Comparison of ENCODE assay signal across 11 cellular contexts in the genomic region with DNA sequence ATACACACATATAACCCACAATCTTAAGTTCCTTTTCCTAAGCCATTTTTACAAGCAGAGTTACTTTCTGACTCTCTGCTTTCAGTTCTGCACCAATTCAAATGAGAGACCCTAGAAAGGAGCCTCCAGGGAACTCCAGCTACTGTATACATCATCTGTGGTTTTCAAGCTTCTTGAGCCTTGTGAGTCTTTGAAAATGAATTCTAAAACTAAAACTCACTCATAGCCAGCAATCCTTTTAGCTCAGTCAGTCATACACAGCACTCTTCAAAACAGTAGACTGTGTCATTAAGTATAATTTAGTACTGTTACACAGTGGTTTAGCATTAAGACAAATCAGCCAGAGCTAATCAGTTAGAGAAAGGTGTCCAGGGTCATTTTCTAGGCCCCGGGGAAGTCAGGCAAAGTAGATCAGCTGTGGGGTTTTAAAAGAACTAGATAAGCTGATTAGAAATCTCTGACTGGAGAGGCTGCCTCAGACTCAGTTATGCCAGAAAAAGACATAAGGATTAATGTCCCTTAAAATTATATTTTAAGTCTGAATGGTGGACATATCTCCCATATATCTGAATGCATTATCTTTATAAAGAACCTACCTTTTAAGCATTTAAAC.
A peak's percentile ranks its signal among the peaks of the same experiment; 100 is the strongest.
DNase-seq lines count a peak whose midpoint lies in the region; ATAC-seq and TF ChIP-seq lines count a peak whose summit lies in the region.
"Had no signal": no experiment of that assay in that cellular context is flagged by ENCODE, and none has a peak within 500 bp of the region (broad histone marks: within the 10 kb centered on the region; RNA-seq: fewer than 3 reads in every experiment).

No MANE protein-coding gene starts in this region.

- CTCF ChIA-PET in activated CD4-positive, alpha-beta memory T cell treated with anti-CD3 and anti-CD28 coated beads, Interleukin-2, amount 10 ng/mL, durations not matched to agents 7 days and 5 days (lab: Charles Lee): no interaction called here

- POLR2A ChIA-PET in activated CD4-positive, alpha-beta memory T cell treated with anti-CD3 and anti-CD28 coated beads, Interleukin-2, amount 10 ng/mL, durations not matched to agents 7 days and 5 days (lab: Charles Lee): no interaction called here

- peak; percentile 64 for ATAC-seq in GM19438 (IDR thresholded peaks at IDR 0.05; ENCODE audit: low read depth, unreplicated experiment)

- H3K4me3 Mint-ChIP-seq in chondrocyte (ENCODE audit: unreplicated experiment): no peak overlapping the region
- H3K4me3 Mint-ChIP-seq in activated CD4-positive, alpha-beta memory T cell treated with anti-CD3 and anti-CD28 coated beads, Interleukin-2, amount 10 ng/mL, durations not matched to agents 7 days and 5 days: no peak overlapping the region
- H3K4me3 Mint-ChIP-seq: neural crest cell had no signal

- H3K27me3 Mint-ChIP-seq in chondrocyte (ENCODE audit: low read depth): no peaks in the 10 kb centered on the region
- no peaks in the 10 kb centered on the region for H3K27me3 Mint-ChIP-seq in activated CD4-positive, alpha-beta memory T cell treated with anti-CD3 and anti-CD28 coated beads, Interleukin-2, amount 10 ng/mL, durations not matched to agents 7 days and 5 days

- H3K9me3 Mint-ChIP-seq in chondrocyte (ENCODE audit: low read depth): peaks cover 8% of the 10 kb centered on the region
- H3K9me3 Mint-ChIP-seq in activated CD4-positive, alpha-beta memory T cell treated with anti-CD3 and anti-CD28 coated beads, Interleukin-2, amount 10 ng/mL, durations not matched to agents 7 days and 5 days: no peaks in the 10 kb centered on the region
- H3K9me3 Mint-ChIP-seq: activated naive CD4-positive, alpha-beta T cell treated with anti-CD3 and anti-CD28 coated beads, Interleukin-2, amount 50 U/mL, for 72 hours; neural crest cell had no signal

- no peak for TF ChIP-seq CTCF in chondrocyte (IDR thresholded peaks at IDR 0.05)

- H3K36me3 Mint-ChIP-seq in chondrocyte (ENCODE audit: low read depth): no peaks in the 10 kb centered on the region
- H3K36me3 Mint-ChIP-seq in activated CD4-positive, alpha-beta memory T cell treated with anti-CD3 and anti-CD28 coated beads, Interleukin-2, amount 10 ng/mL, durations not matched to agents 7 days and 5 days (ENCODE audit: low read depth): no peaks in the 10 kb centered on the region
- H3K36me3 Mint-ChIP-seq: activated naive CD4-positive, alpha-beta T cell treated with anti-CD3 and anti-CD28 coated beads, Interleukin-2, amount 50 U/mL, for 72 hours had no signal

- peak overlapping the region; percentile 85 for H3K27ac Mint-ChIP-seq in chondrocyte (ENCODE audit: unreplicated experiment)
- H3K27ac Mint-ChIP-seq in activated CD4-positive, alpha-beta memory T cell treated with anti-CD3 and anti-CD28 coated beads, Interleukin-2, amount 10 ng/mL, durations not matched to agents 7 days and 5 days: no peak overlapping the region
- H3K27ac Mint-ChIP-seq: activated naive CD4-positive, alpha-beta T cell treated with anti-CD3 and anti-CD28 coated beads, Interleukin-2, amount 50 U/mL, for 72 hours had no signal

- DNase-seq in A172 (ENCODE audit: low spot score) (peak; percentile 29), LHCN-M2 (ENCODE audit: low read depth) (peak; percentile 88), chondrocyte (ENCODE audit: low spot score) (no peak), KG1 (lab: John Stamatoyannopoulos, UW) (no peak)
- DNase-seq in activated CD4-positive, alpha-beta memory T cell treated with anti-CD3 and anti-CD28 coated beads, Interleukin-2, amount 10 ng/mL, durations not matched to agents 7 days and 5 days: no peak
- no peak for DNase-seq in activated T-cell treated with anti-CD3 and anti-CD28 coated beads, Interleukin-2, amount 50 U/mL, for 48 hours
- DNase-seq in activated CD4-positive, alpha-beta T cell treated with anti-CD3 and anti-CD28 coated beads, Interleukin-2, amount 50 U/mL, for 1 hour: no peak
- DNase-seq: NCI-H1930 had no signal

- H3K4me1 Mint-ChIP-seq in chondrocyte (ENCODE audit: low read depth): peaks cover 93% of the 10 kb centered on the region
- no peaks in the 10 kb centered on the region for H3K4me1 Mint-ChIP-seq in activated CD4-positive, alpha-beta memory T cell treated with anti-CD3 and anti-CD28 coated beads, Interleukin-2, amount 10 ng/mL, durations not matched to agents 7 days and 5 days

Comparison
In these comparisons a context has a peak if more than half of its experiments do, and no peak if none do; other contexts are left out.
1. DNase-seq: peak in A172 (single experiment) and LHCN-M2 (single experiment); none in chondrocyte (single experiment), KG1 (single experiment), activated CD4-positive, alpha-beta memory T cell treated with anti-CD3 and anti-CD28 coated beads, Interleukin-2, amount 10 ng/mL, durations not matched to agents 7 days and 5 days (single experiment), activated T-cell treated with anti-CD3 and anti-CD28 coated beads, Interleukin-2, amount 50 U/mL, for 48 hours (0 of 2) and activated CD4-positive, alpha-beta T cell treated with anti-CD3 and anti-CD28 coated beads, Interleukin-2, amount 50 U/mL, for 1 hour (single experiment).